9 cellular contexts compared by ENCODE assay signal in the genomic region with DNA sequence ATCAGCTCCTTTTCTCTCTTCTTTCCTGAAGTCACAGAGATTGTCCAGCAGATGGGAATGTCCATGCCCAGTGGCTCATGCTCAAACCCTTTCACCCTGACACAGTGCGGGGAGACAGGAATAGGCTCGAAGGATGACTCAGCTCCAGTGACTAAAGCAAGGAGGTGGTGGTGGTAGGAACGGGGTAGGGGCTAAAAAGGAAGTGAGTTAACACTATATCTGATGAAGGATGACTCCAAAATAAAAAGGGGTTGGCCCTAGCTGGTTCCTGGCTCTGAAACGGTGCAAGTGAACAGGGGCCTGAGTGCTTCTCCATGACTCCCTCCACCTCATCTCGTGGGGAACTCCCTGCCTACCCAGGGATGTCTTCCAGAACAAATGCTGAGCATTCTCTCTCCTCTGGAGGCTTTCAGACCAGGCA.
DNase-seq lines count a peak whose midpoint lies in the region; ATAC-seq and TF ChIP-seq lines count a peak whose summit lies in the region.
"Had no signal": no experiment of that assay in that cellular context is flagged by ENCODE, and none has a peak within 500 bp of the region (broad histone marks: within the 10 kb centered on the region; RNA-seq: fewer than 3 reads in every experiment).

No MANE protein-coding gene starts in this region.

- CTCF ChIA-PET in IMR-90 (lab: Yijun Ruan, JAX), result interaction anchor here (0.8 to 1.0 kb wide), 3 partner anchors 140 to 246 kb away, joined by 3 to 4 read pairs (median 3); a partner anchor contains a TSS
- CTCF ChIA-PET in activated CD8-positive, alpha-beta T cell treated with anti-CD3 and anti-CD28 coated beads, Interleukin-2, amount 10 ng/mL, durations not matched to agents 7 days and 5 days (lab: Charles Lee), result interaction anchor here (1.1 to 2.3 kb wide), 5 partner anchors 10 to 968 kb away, joined by 3 to 15 read pairs (median 7); no protein-coding TSS in a partner anchor

- peaks cover 11% of the 10 kb centered on the region for H3K9me1 ChIP-seq in IMR-90 (ENCODE audit: insufficient read depth, low read length)

- no peak overlapping the region for H3K9ac ChIP-seq in IMR-90 (ENCODE audit: low read depth, low read length)
- H3K9ac ChIP-seq: parathyroid adenoma had no signal

- H3K4me1 ChIP-seq in IMR-90 (ENCODE audit: control insufficient read depth, insufficient read depth, low read length), result peaks cover 7% of the 10 kb centered on the region; the same call in 1 of the 2 replicates
- H3K4me1 ChIP-seq: parathyroid adenoma had no signal

- peak overlapping the region; percentile 91 for H2BK20ac ChIP-seq in IMR-90 (ENCODE audit: low read depth, low read length)

- TF ChIP-seq CTCF in IMR-90 (conservative IDR thresholded peaks at IDR 0.05; ENCODE audit: low read depth, low read length) (peak; percentile 31; the same call in 1 of the 2 replicates), kidney epithelial cell (IDR thresholded peaks at IDR 0.05; ENCODE audit: insufficient read depth, low read length, poor library complexity, severe bottlenecking) (peak; percentile 4)

- H4K8ac ChIP-seq in IMR-90 (ENCODE audit: low read depth in 2 of 2, low read length in 2 of 2), result peak overlapping the region in 1 of 2 experiments; percentile 61; a peak in 2 of 4 replicates

- H3K36me3 Mint-ChIP-seq in activated CD8-positive, alpha-beta T cell treated with anti-CD3 and anti-CD28 coated beads, Interleukin-2, amount 10 ng/mL, durations not matched to agents 7 days and 5 days (ENCODE audit: low read depth), result peaks cover 13% of the 10 kb centered on the region

- peak overlapping the region; percentile 20; the same call in 1 of the 2 replicates for H3K4me2 ChIP-seq in IMR-90 (ENCODE audit: low read depth, low read length)

- no peaks in the 10 kb centered on the region for H3K9me3 Mint-ChIP-seq in activated CD8-positive, alpha-beta T cell treated with anti-CD3 and anti-CD28 coated beads, Interleukin-2, amount 10 ng/mL, durations not matched to agents 7 days and 5 days (ENCODE audit: insufficient read depth)

- peak overlapping the region; percentile 54 for H4K91ac ChIP-seq in IMR-90 (ENCODE audit: insufficient read depth, low read depth, low read length)

- POLR2A ChIA-PET in IMR-90 (lab: Charles Lee; ENCODE audit: unreplicated experiment), result no interaction called here
- POLR2A ChIA-PET in activated CD8-positive, alpha-beta T cell treated with anti-CD3 and anti-CD28 coated beads, Interleukin-2, amount 10 ng/mL, durations not matched to agents 7 days and 5 days (lab: Charles Lee), result interaction anchor here (0.7 to 1.4 kb wide), 2 partner anchors 12 to 241 kb away, joined by 3 to 5 read pairs; a partner anchor contains a TSS

- peak overlapping the region; percentile 72 for H3K4ac ChIP-seq in IMR-90 (ENCODE audit: low read depth, low read length)

- H3K4me3 ChIP-seq in IMR-90 (ENCODE audit: insufficient read depth, low read depth, low read length) (no peak overlapping the region), kidney epithelial cell (ENCODE audit: low read depth, low read length) (no peak overlapping the region)

- H2BK5ac ChIP-seq in IMR-90 (ENCODE audit: low read depth, low read length, poor library complexity, severe bottlenecking), result peak overlapping the region; percentile 65

- H3K27ac ChIP-seq in IMR-90 (ENCODE audit: insufficient read depth, low read length), result no peak overlapping the region; the same call in 1 of the 2 replicates
- H3K27ac ChIP-seq: parathyroid adenoma had no signal

- BruUV-seq in IMR-90 (replicated peaks; lab: Mats Ljungman, UMichigan), result no TSS peak

- H4K20me1 ChIP-seq in IMR-90 (ENCODE audit: insufficient read depth, low read length), result no peaks in the 10 kb centered on the region

- H2AK5ac ChIP-seq in IMR-90 (ENCODE audit: low read depth, low read length), result peak overlapping the region; percentile 84

- no CpG with 5 or more reads among the region's 5 CpGs for WGBS in IMR-90 (ENCODE audit: extremely low coverage in 2 of 2, insufficient read length in 1 of 2), 2 experiments

- no peak for TF ChIP-seq POLR2A in IMR-90 (IDR thresholded peaks at IDR 0.05; ENCODE audit: low read depth, low read length)

- peaks cover 53% of the 10 kb centered on the region for H3K4me1 Mint-ChIP-seq in activated CD8-positive, alpha-beta T cell treated with anti-CD3 and anti-CD28 coated beads, Interleukin-2, amount 10 ng/mL, durations not matched to agents 7 days and 5 days (ENCODE audit: low read depth)

- no peaks in the 10 kb centered on the region for H3K79me1 ChIP-seq in IMR-90 (ENCODE audit: low read depth in 1 of 2, low read length in 2 of 2)

- H3K23ac ChIP-seq in IMR-90 (ENCODE audit: low read depth, low read length), result peak overlapping the region; percentile 48

- peak overlapping the region; percentile 89 for H2AFZ ChIP-seq in IMR-90 (replicated peaks; ENCODE audit: low read length, poor library complexity)
- H2AFZ ChIP-seq: parathyroid adenoma had no signal

- peak; percentile 94 for DNase-seq in A172 (ENCODE audit: low spot score)
- peak; percentile 96 for DNase-seq in IMR-90
- DNase-seq in activated CD8-positive, alpha-beta T cell treated with anti-CD3 and anti-CD28 coated beads, Interleukin-2, amount 10 ng/mL, durations not matched to agents 7 days and 5 days, result no peak
- peak; percentile 81 for DNase-seq in kidney epithelial cell (ENCODE audit: low read depth)
- DNase-seq in anterior cingulate cortex (lab: John Stamatoyannopoulos, UW), result no peak

- peak overlapping the region; percentile 57; the same call in 1 of the 2 replicates for H3K18ac ChIP-seq in IMR-90 (ENCODE audit: low read depth, low read length)

- H2BK15ac ChIP-seq in IMR-90 (ENCODE audit: low read depth, low read length), result peak overlapping the region; percentile 68

- peak overlapping the region; percentile 27 for H3K27ac Mint-ChIP-seq in activated CD8-positive, alpha-beta T cell treated with anti-CD3 and anti-CD28 coated beads, Interleukin-2, amount 10 ng/mL, durations not matched to agents 7 days and 5 days

- 0 out of 2 replicates have a peak overlapping the region, but pooled peaks have one; percentile 2 for H4K5ac ChIP-seq in IMR-90 (ENCODE audit: low read depth, low read length)

- intact Hi-C loops in IMR-90 (cut with micrococcal nuclease), result no loop called here

- H3K56ac ChIP-seq in IMR-90 (ENCODE audit: extremely low read depth, insufficient read depth, low read length), result no peak overlapping the region

- H2BK120ac ChIP-seq in IMR-90 (ENCODE audit: low read depth, low read length), result peak overlapping the region; percentile 79

- in situ Hi-C loops in IMR-90 (cut with MboI; ENCODE audit: low sequenced_read_pairs), result no loop called here

- H3K14ac ChIP-seq in IMR-90 (replicated peaks; ENCODE audit: low read depth, low read length), result peak overlapping the region; percentile 62

- TF ChIP-seq RAD21 in IMR-90 (IDR thresholded peaks at IDR 0.05; ENCODE audit: low read length), result peak; percentile 46

- dilution Hi-C loops in IMR-90 (cut with HindIII; ENCODE audit: low sequenced_read_pairs, unreplicated experiment), result no loop called here

- H3K27me3 ChIP-seq in IMR-90 (ENCODE audit: control insufficient read depth, insufficient read depth, low read length) (no peaks in the 10 kb centered on the region), kidney epithelial cell (ENCODE audit: control insufficient read depth, insufficient read depth, low read length) (no peaks in the 10 kb centered on the region)

- peak; percentile 98 for ATAC-seq in IMR-90 (ENCODE audit: low read depth)
- ATAC-seq in activated CD8-positive, alpha-beta T cell treated with anti-CD3 and anti-CD28 coated beads, Interleukin-2, amount 10 ng/mL, durations not matched to agents 7 days and 5 days, result peak; percentile 60
- ATAC-seq in HG03135 (IDR thresholded peaks at IDR 0.05; ENCODE audit: unreplicated experiment), result no peak
- no peak for ATAC-seq in HG03196 (IDR thresholded peaks at IDR 0.05; ENCODE audit: unreplicated experiment)
- no peak for ATAC-seq in GM21528 (IDR thresholded peaks at IDR 0.05; ENCODE audit: low FRiP score, unreplicated experiment)

- H2AK9ac ChIP-seq in IMR-90 (replicated peaks; ENCODE audit: low read depth, low read length, poor library complexity), result peak overlapping the region; percentile 71

- H3K4me3 Mint-ChIP-seq in activated CD8-positive, alpha-beta T cell treated with anti-CD3 and anti-CD28 coated beads, Interleukin-2, amount 10 ng/mL, durations not matched to agents 7 days and 5 days, result no peak overlapping the region

- no peaks in the 10 kb centered on the region for H3K36me3 ChIP-seq in IMR-90 (ENCODE audit: control insufficient read depth, insufficient read depth, low read length)
- H3K36me3 ChIP-seq in kidney epithelial cell (ENCODE audit: control insufficient read depth, insufficient read depth, low read length), result no peaks in the 10 kb centered on the region

- H3K27me3 Mint-ChIP-seq in activated CD8-positive, alpha-beta T cell treated with anti-CD3 and anti-CD28 coated beads, Interleukin-2, amount 10 ng/mL, durations not matched to agents 7 days and 5 days (ENCODE audit: low read depth), result no peaks in the 10 kb centered on the region

- H3K9me3 ChIP-seq in IMR-90 (ENCODE audit: control insufficient read depth, insufficient read depth, low read length), result no peaks in the 10 kb centered on the region

TF ChIP-seq in IMR-90, 13 proteins besides CTCF, POLR2A, EP300 and RAD21 (continues in another document):
- peak; percentile 29; the same call in 1 of the 2 replicates for TF ChIP-seq SMC3 (IDR thresholded peaks at IDR 0.05; ENCODE audit: low read depth, low read length)
- TF ChIP-seq BHLHE40 (IDR thresholded peaks at IDR 0.05; ENCODE audit: low read depth, low read length), result no peak; the same call in none of the 2 replicates
- TF ChIP-seq RCOR1 (IDR thresholded peaks at IDR 0.05; ENCODE audit: insufficient replicate concordance, low read length), result no peak
- TF ChIP-seq CEBPB (IDR thresholded peaks at IDR 0.05; ENCODE audit: low read depth, low read length), result no peak
- TF ChIP-seq NFE2L2 (IDR thresholded peaks at IDR 0.05; ENCODE audit: low read depth, low read length), result peak; percentile 82
- no peak for TF ChIP-seq CHD1 (IDR thresholded peaks at IDR 0.05; ENCODE audit: low read depth, low read length)
- peak; percentile 94 for TF ChIP-seq FOS (IDR thresholded peaks at IDR 0.05; ENCODE audit: low read depth, low read length)
- no peak for TF ChIP-seq MAZ (IDR thresholded peaks at IDR 0.05; ENCODE audit: borderline replicate concordance, low read depth, low read length)
- TF ChIP-seq, protein P1, sequence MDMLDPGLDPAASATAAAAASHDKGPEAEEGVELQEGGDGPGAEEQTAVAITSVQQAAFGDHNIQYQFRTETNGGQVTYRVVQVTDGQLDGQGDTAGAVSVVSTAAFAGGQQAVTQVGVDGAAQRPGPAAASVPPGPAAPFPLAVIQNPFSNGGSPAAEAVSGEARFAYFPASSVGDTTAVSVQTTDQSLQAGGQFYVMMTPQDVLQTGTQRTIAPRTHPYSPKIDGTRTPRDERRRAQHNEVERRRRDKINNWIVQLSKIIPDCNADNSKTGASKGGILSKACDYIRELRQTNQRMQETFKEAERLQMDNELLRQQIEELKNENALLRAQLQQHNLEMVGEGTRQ (IDR thresholded peaks at IDR 0.05; ENCODE audit: low read depth, low read length), result no peak
- TF ChIP-seq MXI1 (IDR thresholded peaks at IDR 0.05; ENCODE audit: borderline replicate concordance, low read depth, low read length), result no peak

Comparison
In these comparisons a context has a peak if more than half of its experiments do, and no peak if none do; other contexts are left out.
1. DNase-seq: peak in A172 (single experiment), IMR-90 (single experiment) and kidney epithelial cell (single experiment); none in activated CD8-positive, alpha-beta T cell treated with anti-CD3 and anti-CD28 coated beads, Interleukin-2, amount 10 ng/mL, durations not matched to agents 7 days and 5 days (single experiment) and anterior cingulate cortex (0 of 58).
2. ATAC-seq: peak in IMR-90 (single experiment) and activated CD8-positive, alpha-beta T cell treated with anti-CD3 and anti-CD28 coated beads, Interleukin-2, amount 10 ng/mL, durations not matched to agents 7 days and 5 days (single experiment); none in HG03135 (single experiment), HG03196 (single experiment) and GM21528 (single experiment).